ENCODE assay signal across 8 cellular contexts in the genomic region with DNA sequence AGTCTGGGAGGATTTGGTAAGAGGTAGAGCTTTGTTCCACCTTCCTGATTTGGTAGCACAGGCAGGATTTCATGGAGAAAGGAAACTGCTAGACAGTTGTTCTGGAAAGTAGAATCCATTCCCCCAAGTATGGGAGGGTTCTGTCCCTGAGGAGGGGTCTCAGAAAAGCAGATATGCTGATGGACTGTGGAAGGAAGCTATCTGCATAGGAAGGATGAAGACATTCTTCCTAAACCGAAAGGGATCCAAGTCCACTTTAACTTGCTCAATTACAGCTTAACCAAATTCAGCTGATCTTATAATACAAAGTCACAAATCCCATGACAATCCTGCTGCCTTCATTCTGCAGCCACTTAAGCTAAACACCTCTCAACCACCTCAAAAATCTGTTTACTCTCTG. TPM values are rescaled to one million over a fixed set of nuclear protein-coding genes. Genes with fewer than 3 reads are reported as not detected.
DNase-seq lines count a peak whose midpoint lies in the region; ATAC-seq and TF ChIP-seq lines count a peak whose summit lies in the region.

No MANE protein-coding gene starts in this region.

- H3K27ac ChIP-seq in DOHH2 (ENCODE audit: low read depth, low read length): no peak overlapping the region
- peak overlapping the region; percentile 66 for H3K27ac ChIP-seq in OCI-LY7 (ENCODE audit: low read depth, low read length, poor library complexity, severe bottlenecking)

- H3K4me1 ChIP-seq in DOHH2 (ENCODE audit: control insufficient read depth, low read length): peaks cover 21% of the 10 kb centered on the region
- H3K4me1 ChIP-seq in OCI-LY7 (ENCODE audit: insufficient read depth, low read length, poor library complexity, severe bottlenecking): peaks cover 44% of the 10 kb centered on the region

- CTCF ChIA-PET in OCI-LY7 (lab: Charles Lee; ENCODE audit: unreplicated experiment): no interaction called here

- H3K9me3 ChIP-seq in DOHH2 (ENCODE audit: control insufficient read depth, insufficient read depth, low read length) (no peaks in the 10 kb centered on the region), OCI-LY7 (ENCODE audit: low read length) (no peaks in the 10 kb centered on the region)

- H3K27me3 ChIP-seq in DOHH2 (ENCODE audit: control insufficient read depth, low read length): peaks cover 46% of the 10 kb centered on the region

- BruUV-seq in OCI-LY7 (replicated peaks; lab: Mats Ljungman, UMichigan): no TSS peak

- H3K36me3 ChIP-seq in DOHH2 (ENCODE audit: control insufficient read depth, low read length): no peaks in the 10 kb centered on the region
- peaks cover 75% of the 10 kb centered on the region for H3K36me3 ChIP-seq in OCI-LY7 (ENCODE audit: insufficient read depth, low read length)

- intact Hi-C loops in OCI-LY7 (cut with micrococcal nuclease; ENCODE audit: unreplicated experiment): loop anchor here (5.0 kb wide), 1 partner anchor 620 kb away; no protein-coding TSS in a partner anchor

- H3K4me2 ChIP-seq in DOHH2 (ENCODE audit: low read length) (peak overlapping the region; percentile 86), OCI-LY7 (ENCODE audit: low read length) (peak overlapping the region; percentile 85)

- H3K9me2 ChIP-seq in DOHH2 (replicated peaks; ENCODE audit: control insufficient read depth, low read length) (no peaks in the 10 kb centered on the region), OCI-LY7 (ENCODE audit: insufficient read depth, low read length) (no peaks in the 10 kb centered on the region)

- peaks cover 3% of the 10 kb centered on the region; the same call in 1 of the 2 replicates for H3F3A ChIP-seq in DOHH2 (ENCODE audit: control insufficient read depth, insufficient read depth)

- TF ChIP-seq CTCF in DOHH2 (IDR thresholded peaks at IDR 0.05; ENCODE audit: low read depth, low read length, poor library complexity, severe bottlenecking): no peak
- TF ChIP-seq CTCF in OCI-LY7 (conservative IDR thresholded peaks at IDR 0.05; ENCODE audit: low read length): no peak
- no peak for TF ChIP-seq CTCF in fibroblast of mammary gland (conservative IDR thresholded peaks at IDR 0.05; ENCODE audit: control insufficient read depth, insufficient read depth, low read depth, low read length)
- no peak for TF ChIP-seq CTCF in retinal pigment epithelial cell (conservative IDR thresholded peaks at IDR 0.05; ENCODE audit: low read depth, low read length)
- no peak for TF ChIP-seq CTCF in GM20000 (IDR thresholded peaks at IDR 0.05; ENCODE audit: extremely low read depth, missing control alignments)

- DNase-seq in OCI-LY7 (ENCODE audit: low spot score): no peak
- no peak for DNase-seq in fibroblast of mammary gland (ENCODE audit: low read depth)
- no peak for DNase-seq in retinal pigment epithelial cell (ENCODE audit: low read depth)
- no peak for DNase-seq in GM20000 (ENCODE audit: low spot score)
- DNase-seq in NOMO-1 (lab: John Stamatoyannopoulos, UW; ENCODE audit: unreplicated experiment in 2 of 2): no peak

- H3K4me3 ChIP-seq in DOHH2 (ENCODE audit: low read length) (peak overlapping the region; percentile 83), OCI-LY7 (ENCODE audit: low read depth, low read length, poor library complexity, severe bottlenecking) (peak overlapping the region; percentile 96), fibroblast of mammary gland (ENCODE audit: control insufficient read depth, low read depth, low read length) (peak overlapping the region; percentile 75), retinal pigment epithelial cell (ENCODE audit: low read length) (peak overlapping the region; percentile 78)

- POLR2A ChIA-PET in OCI-LY7 (lab: Charles Lee): interaction anchor here (0.6 to 6.4 kb wide), 13 partner anchors 9 to 393 kb away, joined by 3 to 55 read pairs (median 3); no protein-coding TSS in a partner anchor

- ATAC-seq in GM18519 (IDR thresholded peaks at IDR 0.05; ENCODE audit: low FRiP score, unreplicated experiment): no peak
- no peak for ATAC-seq in GM19455 (IDR thresholded peaks at IDR 0.05; ENCODE audit: unreplicated experiment)

- no peak overlapping the region for H2AFZ ChIP-seq in OCI-LY7 (ENCODE audit: low read length)

- H3K79me2 ChIP-seq in DOHH2 (ENCODE audit: control insufficient read depth, low read length) (peaks cover 17% of the 10 kb centered on the region), OCI-LY7 (ENCODE audit: insufficient read depth, low read depth, low read length) (peaks cover 96% of the 10 kb centered on the region)

- H4K20me1 ChIP-seq in DOHH2 (ENCODE audit: control insufficient read depth, insufficient read depth, low read depth, low read length) (no peaks in the 10 kb centered on the region), OCI-LY7 (ENCODE audit: insufficient read depth, low read length) (peaks cover 68% of the 10 kb centered on the region)

RNA-seq across cellular contexts. Expression of a gene that starts 2.6 kb away (rescaled TPM):
- total RNA-seq in OCI-LY7 (2014; rRNA removed; shearing (Covaris generic)): 72.4 and 74.2 TPM in 2 replicates
- total RNA-seq in OCI-LY7 (2022): 74.3 and 78.9 TPM in 2 replicates
